8 cellular contexts compared by ENCODE assay signal in genomic region chr4:183444953-183445543, GRCh38. TPM values are rescaled to one million over a fixed set of nuclear protein-coding genes. Genes with fewer than 3 reads are reported as not detected.
DNase-seq lines count a peak whose midpoint lies in the region; ATAC-seq, FAIRE-seq and TF ChIP-seq lines count a peak whose summit lies in the region.

No MANE protein-coding gene starts in this region.

- TF ChIP-seq RAD21 in HepG2 (CRISPR knock-in tag; IDR thresholded peaks at IDR 0.05) = no peak

- no peak for FAIRE-seq in HepG2 (lab: Jason Lieb, UNC)

- peaks cover 13% of the 10 kb centered on the region for H3K36me3 ChIP-seq in GM06990 (ENCODE audit: control insufficient read depth, insufficient read depth, low read length)
- H3K36me3 ChIP-seq in HepG2 (replicated peaks in 1 of 2; ENCODE audit: control insufficient read depth in 1 of 2, insufficient read depth in 2 of 2, low read length in 2 of 2) = peaks cover 7 to 14% of the 10 kb centered on the region in 2 experiments
- peaks cover 11% of the 10 kb centered on the region for H3K36me3 ChIP-seq in thymus (ENCODE audit: control insufficient read depth, insufficient read depth)

- DNase-seq in A172 (ENCODE audit: low spot score) (peak; percentile 25), GM06990 (ENCODE audit: extremely low read depth, insufficient read length) (no peak), NOMO-1 treated with dmso at 0.1 percent for 144 hours (lab: John Stamatoyannopoulos, UW; ENCODE audit: unreplicated experiment) (peak; percentile 29), HepG2 (ENCODE audit: low spot score) (no peak), H4 (ENCODE audit: low spot score) (no peak)
- DNase-seq in central memory CD8-positive, alpha-beta T cell (ENCODE audit: low spot score in 2 of 2) = no peak

- no peak for TF ChIP-seq CTCF in GM06990 (IDR thresholded peaks at IDR 0.05; ENCODE audit: insufficient read depth, low read length, poor library complexity, severe bottlenecking)
- TF ChIP-seq CTCF in HepG2 (CRISPR knock-in tag; IDR thresholded peaks at IDR 0.05) = peak; percentile 6; the same call in 1 of the 2 replicates

- peak overlapping the region; percentile 94 for H3K4me3 Mint-ChIP-seq in central memory CD8-positive, alpha-beta T cell

- H3K79me2 ChIP-seq in HepG2 (ENCODE audit: insufficient read depth, low read length) = peaks cover 28% of the 10 kb centered on the region

- 0 out of 2 replicates have a peak, but pooled peaks cover 3% of the 10 kb centered on the region for H4K20me1 ChIP-seq in HepG2 (ENCODE audit: insufficient read depth, low read length)

- no peak for TF ChIP-seq POLR2A in HepG2 (IDR thresholded peaks at IDR 0.05; ENCODE audit: insufficient read depth in 1 of 2, low read depth in 2 of 2, low read length in 2 of 2)

- H3K4me3 ChIP-seq in GM06990 (replicated peaks; ENCODE audit: low read depth, low read length) (peak overlapping the region; percentile 89), HepG2 (replicated peaks in 1 of 3; ENCODE audit: insufficient read depth in 1 of 3, low read depth in 2 of 3, low read length in 3 of 3) (peak overlapping the region; percentile 86 to 99 (median 91)), thymus (ENCODE audit: low read length) (peak overlapping the region; percentile 77)

- H3K27me3 Mint-ChIP-seq in central memory CD8-positive, alpha-beta T cell = no peaks in the 10 kb centered on the region

- no peaks in the 10 kb centered on the region for H3K9me3 Mint-ChIP-seq in central memory CD8-positive, alpha-beta T cell

- H2AFZ ChIP-seq in HepG2 (ENCODE audit: low read length) = no peak overlapping the region

- POLR2A ChIA-PET in HepG2 (lab: Yijun Ruan, JAX) = interaction anchor here (1.5 to 2.6 kb wide), 7 partner anchors 10 to 547 kb away, joined by 3 to 20 read pairs (median 11); no protein-coding TSS in a partner anchor

- TF ChIP-seq EP300 in HepG2 (IDR thresholded peaks at IDR 0.05; ENCODE audit: low read depth in 2 of 2, low read length in 2 of 2) (no peak), HepG2 (CRISPR knock-in tag; IDR thresholded peaks at IDR 0.05; ENCODE audit: borderline replicate concordance) (no peak)

- H3K27me3 ChIP-seq in GM06990 (replicated peaks; ENCODE audit: control insufficient read depth, insufficient read depth, low read length) (no peaks in the 10 kb centered on the region), HepG2 (ENCODE audit: control insufficient read depth in 1 of 2, insufficient read depth in 2 of 2, low read length in 2 of 2) (no peaks in the 10 kb centered on the region; a peak in 1 of 5 replicates), thymus (ENCODE audit: control insufficient read depth, insufficient read depth) (no peaks in the 10 kb centered on the region)

- BruUV-seq in HepG2 (replicated peaks; lab: Mats Ljungman, UMichigan) = no TSS peak

- peak overlapping the region; percentile 85 for H3K4me2 ChIP-seq in HepG2 (ENCODE audit: low read depth, low read length)

- CTCF ChIA-PET in HepG2 (lab: Yijun Ruan, JAX; ENCODE audit: low intra/inter-chr PET ratio, low total read pairs) = no interaction called here

- H3K4me1 Mint-ChIP-seq in central memory CD8-positive, alpha-beta T cell = peaks cover 38% of the 10 kb centered on the region

- H3K27ac ChIP-seq in HepG2 (ENCODE audit: extremely low read length, insufficient read depth, low read length) (peak overlapping the region; percentile 100), thymus (ENCODE audit: low read depth) (peak overlapping the region; percentile 99)

- H3K27ac Mint-ChIP-seq in central memory CD8-positive, alpha-beta T cell (ENCODE audit: low read depth) = peak overlapping the region; percentile 97

- H3K36me3 Mint-ChIP-seq in central memory CD8-positive, alpha-beta T cell (ENCODE audit: insufficient read depth) = peaks cover 46% of the 10 kb centered on the region

- H3K9ac ChIP-seq in HepG2 (ENCODE audit: insufficient read depth, low read depth, low read length) = peak overlapping the region; percentile 99

- intact Hi-C loops in HepG2 (cut with micrococcal nuclease; ENCODE audit: unreplicated experiment) = loop anchor here (2.0 kb wide), 1 partner anchor 60 kb away; the partner anchor contains the start of gene ING2

- WGBS in HepG2 (ENCODE audit: low lambda C conversion rate) = 0% methylated on average over 8 of the region's 39 CpGs
- WGBS in thymus = under 1% methylated on average over 39 of the region's 39 CpGs

- H3K9me3 ChIP-seq in HepG2 (ENCODE audit: low read length) = no peaks in the 10 kb centered on the region
- no peaks in the 10 kb centered on the region for H3K9me3 ChIP-seq in thymus (ENCODE audit: control insufficient read depth)

- peak; percentile 16 for ATAC-seq in HG02763 (IDR thresholded peaks at IDR 0.05; ENCODE audit: unreplicated experiment)
- no peak for ATAC-seq in central memory CD8-positive, alpha-beta T cell (replicated peaks; ENCODE audit: extremely low read depth, poor library complexity, severe bottlenecking)
- ATAC-seq in HepG2 = peak; percentile 5

- H3K4me1 ChIP-seq in HepG2 (ENCODE audit: insufficient read depth, low read length) (peaks cover 55% of the 10 kb centered on the region), thymus (ENCODE audit: control insufficient read depth, insufficient read depth, low read length) (peaks cover 10% of the 10 kb centered on the region)

- in situ Hi-C loops in HepG2 (cut with HindIII; ENCODE audit: extremely low pct_ligation_motif_present, low pct_unique_long_range_greater_than_20kb) = no loop called here

TF ChIP-seq in HepG2, 621 proteins besides CTCF, POLR2A, EP300 and RAD21 (continues in another document):
- TF ChIP-seq HNF4G (IDR thresholded peaks at IDR 0.05; ENCODE audit: borderline replicate concordance, low read depth, low read length) (no peak), HNF4G (CRISPR knock-in tag; IDR thresholded peaks at IDR 0.05; ENCODE audit: borderline replicate concordance, low read depth) (no peak), ZNF468 (CRISPR knock-in tag; IDR thresholded peaks at IDR 0.05) (no peak), ZNF761 (CRISPR knock-in tag; conservative IDR thresholded peaks at IDR 0.05) (0 out of 2 replicates have a peak, but pooled peaks have one; percentile 10), EED (CRISPR knock-in tag; IDR thresholded peaks at IDR 0.05) (no peak)

RNA-seq across cellular contexts. Expression of gene CDKN2AIP, which starts 0.6 kb away (rescaled TPM):
- 23.3 and 25.5 TPM in 2 replicates for total RNA-seq in A172 (2014; rRNA removed; shearing (Covaris generic))
- total RNA-seq in HepG2 (2016; rRNA removed; fragmentation: Illumina TruSeq; extraction: Trizol) = 18.7 and 21.4 TPM in 2 replicates
- total RNA-seq in HepG2 (2016; cell fraction: cytosol; rRNA removed; fragmentation: Illumina TruSeq; extraction: Trizol; ENCODE audit: low read depth) = 2.2 and 3.1 TPM in 2 replicates
- 18.5 and 22.0 TPM in 2 replicates for total RNA-seq in HepG2 (2016; cell fraction: insoluble cytoplasmic fraction; rRNA removed; fragmentation: Illumina TruSeq; extraction: Trizol)
- 7.9 and 8.4 TPM in 2 replicates for total RNA-seq in HepG2 (2016; cell fraction: membrane; rRNA removed; fragmentation: Illumina TruSeq; extraction: Trizol)
- total RNA-seq in HepG2 (2016; cell fraction: nucleus; rRNA removed; fragmentation: Illumina TruSeq; extraction: Trizol) = 24.3 and 25.6 TPM in 2 replicates
- polyA plus RNA-seq in HepG2 (2011; rRNA removed) = 14.1 and 17.0 TPM in 2 replicates
- polyA plus RNA-seq in HepG2 (2011; cell fraction: cytosol; rRNA removed) = 7.8 and 10.0 TPM in 2 replicates
- 10.9 and 11.0 TPM in 2 replicates for polyA plus RNA-seq in HepG2 (2011; cell fraction: nucleus; rRNA removed)
- polyA plus RNA-seq in HepG2 (2012) = 13.3 and 14.9 TPM in 2 replicates
- 1.8 and 2.0 TPM in 2 replicates for polyA plus RNA-seq in HepG2 (2016; cell fraction: cytosol; fragmentation: Illumina TruSeq; extraction: Trizol; ENCODE audit: low read depth)
- polyA plus RNA-seq in HepG2 (2016; cell fraction: insoluble cytoplasmic fraction; fragmentation: Illumina TruSeq; extraction: Trizol; ENCODE audit: low read depth) = 24.1 and 24.4 TPM in 2 replicates
- 5.4 TPM in 2 replicates for polyA plus RNA-seq in HepG2 (2016; cell fraction: membrane; fragmentation: Illumina TruSeq; extraction: Trizol; ENCODE audit: low read depth)
- polyA plus RNA-seq in HepG2 (2016; cell fraction: nucleus; fragmentation: Illumina TruSeq; extraction: Trizol; ENCODE audit: insufficient read depth, low read depth) = 21.6 and 21.7 TPM in 2 replicates
- 11.8 and 17.2 TPM in 2 replicates for polyA minus RNA-seq in HepG2 (2011; rRNA and poly(A)+ RNA removed; ENCODE audit: low replicate concordance)
- 8.8 and 10.6 TPM in 2 replicates for polyA minus RNA-seq in HepG2 (2011; cell fraction: cytosol; rRNA and poly(A)+ RNA removed)
- 65.3 and 67.1 TPM in 2 replicates for polyA minus RNA-seq in HepG2 (2011; cell fraction: nucleus; rRNA and poly(A)+ RNA removed)
- 33.2 TPM for polyA plus RNA-seq in thymus
- total RNA-seq in H4 (2014; rRNA removed; shearing (Covaris generic)) = 13.0 and 16.5 TPM in 2 replicates

RNA-seq across cellular contexts. Expression of gene ING2, which starts 59.8 kb away (rescaled TPM):
- total RNA-seq in A172 (2014; rRNA removed; shearing (Covaris generic)) = 16.0 and 16.8 TPM in 2 replicates
- 12.4 and 16.9 TPM in 2 replicates for total RNA-seq in HepG2 (2016; rRNA removed; fragmentation: Illumina TruSeq; extraction: Trizol)
- 13.0 and 13.6 TPM in 2 replicates for total RNA-seq in HepG2 (2016; cell fraction: cytosol; rRNA removed; fragmentation: Illumina TruSeq; extraction: Trizol; ENCODE audit: low read depth)
- total RNA-seq in HepG2 (2016; cell fraction: insoluble cytoplasmic fraction; rRNA removed; fragmentation: Illumina TruSeq; extraction: Trizol) = 12.0 and 13.9 TPM in 2 replicates
- 21.5 and 22.6 TPM in 2 replicates for total RNA-seq in HepG2 (2016; cell fraction: membrane; rRNA removed; fragmentation: Illumina TruSeq; extraction: Trizol)
- total RNA-seq in HepG2 (2016; cell fraction: nucleus; rRNA removed; fragmentation: Illumina TruSeq; extraction: Trizol) = 6.1 and 6.7 TPM in 2 replicates
- polyA plus RNA-seq in HepG2 (2011; rRNA removed) (3.9 and 6.6 TPM in 2 replicates), thymus (26.6 TPM)
- polyA plus RNA-seq in HepG2 (2011; cell fraction: cytosol; rRNA removed) = 3.5 and 4.9 TPM in 2 replicates
- polyA plus RNA-seq in HepG2 (2011; cell fraction: nucleus; rRNA removed) = 1.4 and 2.4 TPM in 2 replicates
- 6.6 and 8.2 TPM in 2 replicates for polyA plus RNA-seq in HepG2 (2012)
- polyA plus RNA-seq in HepG2 (2016; cell fraction: cytosol; fragmentation: Illumina TruSeq; extraction: Trizol; ENCODE audit: low read depth) = 19.9 and 22.4 TPM in 2 replicates
- polyA plus RNA-seq in HepG2 (2016; cell fraction: insoluble cytoplasmic fraction; fragmentation: Illumina TruSeq; extraction: Trizol; ENCODE audit: low read depth) = 24.0 and 24.6 TPM in 2 replicates
- polyA plus RNA-seq in HepG2 (2016; cell fraction: membrane; fragmentation: Illumina TruSeq; extraction: Trizol; ENCODE audit: low read depth) = 24.5 and 27.0 TPM in 2 replicates
- 11.3 and 12.8 TPM in 2 replicates for polyA plus RNA-seq in HepG2 (2016; cell fraction: nucleus; fragmentation: Illumina TruSeq; extraction: Trizol; ENCODE audit: insufficient read depth, low read depth)
- 0.89 and 0.90 TPM in 2 replicates for polyA minus RNA-seq in HepG2 (2011; rRNA and poly(A)+ RNA removed; ENCODE audit: low replicate concordance)
- polyA minus RNA-seq in HepG2 (2011; cell fraction: cytosol; rRNA and poly(A)+ RNA removed) = 3.3 and 3.6 TPM in 2 replicates
- polyA minus RNA-seq in HepG2 (2011; cell fraction: nucleus; rRNA and poly(A)+ RNA removed) = 2.9 and 4.6 TPM in 2 replicates
- 16.3 and 17.2 TPM in 2 replicates for total RNA-seq in H4 (2014; rRNA removed; shearing (Covaris generic))

Comparison
In these comparisons a context has a peak if more than half of its experiments do, and no peak if none do; other contexts are left out.
1. DNase-seq: peak in A172 (single experiment) and NOMO-1 treated with dmso at 0.1 percent for 144 hours (single experiment); none in GM06990 (single experiment), central memory CD8-positive, alpha-beta T cell (0 of 2), HepG2 (single experiment) and H4 (single experiment).
2. Peak in every context shown above with its lines, with median percentiles within 50 percentile points of each other: H3K4me3 ChIP-seq.